Comparison of ENCODE assay signal across 8 cellular contexts in the genomic region with DNA sequence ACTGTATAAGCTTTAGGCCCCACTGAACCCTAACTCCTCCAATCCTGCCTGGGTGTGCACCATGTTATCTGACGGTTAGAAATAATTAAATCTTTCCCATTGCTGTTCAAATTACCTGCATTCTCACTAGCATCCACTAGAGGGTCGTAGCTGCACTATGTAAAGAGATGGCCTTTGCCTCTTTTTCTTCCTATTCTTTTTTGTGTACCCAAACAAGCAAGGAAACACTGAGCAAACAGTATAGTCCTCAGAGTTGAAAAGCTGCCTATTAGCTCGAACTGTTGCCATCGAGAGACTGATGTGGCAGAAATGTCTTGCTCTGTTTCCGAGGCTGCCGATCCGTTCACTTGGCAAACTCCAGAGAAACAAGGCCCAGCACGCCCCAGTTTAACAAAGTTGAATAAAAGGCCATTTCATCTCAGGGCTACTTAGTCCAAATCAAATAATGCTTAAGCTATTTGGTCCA.
DNase-seq lines count a peak whose midpoint lies in the region; ATAC-seq and TF ChIP-seq lines count a peak whose summit lies in the region.

No MANE protein-coding gene starts in this region.

- POLR2A ChIA-PET in activated CD4-positive, alpha-beta T cell treated with anti-CD3 and anti-CD28 coated beads for 36 hours (lab: Charles Lee) = interaction anchor here (0.5 kb wide), 1 partner anchor 937 kb away, joined by 7 read pairs; no protein-coding TSS in a partner anchor
- POLR2A ChIA-PET in Panc1 (lab: Charles Lee) = no interaction called here

- in situ Hi-C loops in KBM-7 (cut with MboI; ENCODE audit: low pct_unique_long_range_greater_than_20kb, low sequenced_read_pairs) = no loop called here
- in situ Hi-C loops in Panc1 (cut with HindIII; ENCODE audit: low pct_unique_long_range_greater_than_20kb, low sequenced_read_pairs) = no loop called here

- no peak overlapping the region for H3K4me2 ChIP-seq in GM23338

- intact Hi-C loops in activated CD4-positive, alpha-beta T cell treated with anti-CD3 and anti-CD28 coated beads for 36 hours (cut with DNase I, micrococcal nuclease) = loop anchor here (2.0 to 10.0 kb wide), 5 partner anchors 320 to 742 kb away; a partner anchor contains a TSS
- intact Hi-C loops in Panc1 (cut with micrococcal nuclease; ENCODE audit: unreplicated experiment) (no loop called here), spleen (cut with DNase I; ENCODE audit: low total_unique reads) (loop anchor here (10.0 kb wide), 1 partner anchor 740 kb away; no protein-coding TSS in a partner anchor)

- H3K4me3 ChIP-seq in GM23338 = no peak overlapping the region
- H3K4me3 ChIP-seq in Panc1 (ENCODE audit: low read depth in 2 of 2, low read length in 2 of 2) = no peak overlapping the region
- no peak overlapping the region for H3K4me3 ChIP-seq in iPS-20b (ENCODE audit: low read length)
- no peak overlapping the region for H3K4me3 ChIP-seq in spleen

- H3K27ac ChIP-seq in GM23338 (ENCODE audit: low read depth) (no peak overlapping the region), Panc1 (ENCODE audit: low read length) (no peak overlapping the region), iPS-20b (ENCODE audit: low read length) (no peak overlapping the region), spleen (no peak overlapping the region)

- CTCF ChIA-PET in activated CD4-positive, alpha-beta T cell treated with anti-CD3 and anti-CD28 coated beads for 36 hours (lab: Charles Lee) = interaction anchor here (0.6 to 3.1 kb wide), 26 partner anchors 10 to 755 kb away, joined by 3 to 9 read pairs (median 3); no protein-coding TSS in a partner anchor
- CTCF ChIA-PET in Panc1 (lab: Charles Lee) = interaction anchor here (0.6 kb wide), 3 partner anchors 116 to 528 kb away, joined by 3 to 6 read pairs (median 5); no protein-coding TSS in a partner anchor

- H3K27me3 Mint-ChIP-seq in activated CD4-positive, alpha-beta T cell treated with anti-CD3 and anti-CD28 coated beads for 36 hours = peaks cover 5% of the 10 kb centered on the region
- H3K27me3 Mint-ChIP-seq in GM23338 (ENCODE audit: insufficient read depth, low read depth, poor library complexity) (no peaks in the 10 kb centered on the region), brain (peaks cover 7% of the 10 kb centered on the region)

- WGBS in spleen, 5 donors = 53 to 58% (median 55%) methylated on average over 8 of the region's 8 CpGs

- DNase-seq in activated CD4-positive, alpha-beta T cell treated with anti-CD3 and anti-CD28 coated beads for 36 hours = peak; percentile 25
- DNase-seq in activated CD4-positive, alpha-beta T cell treated with anti-CD3 and anti-CD28 coated beads for 1 hour = no peak
- DNase-seq in GM23338 (ENCODE audit: low spot score) (peak; percentile 91), KBM-7 (peak; percentile 57), Panc1 (ENCODE audit: low read depth, low spot score) (peak; percentile 51), spleen (no peak)

- no peaks in the 10 kb centered on the region for H3K9me2 ChIP-seq in GM23338 (ENCODE audit: insufficient read depth)

- no peaks in the 10 kb centered on the region for H3K36me3 ChIP-seq in GM23338 (ENCODE audit: insufficient read depth)
- no peaks in the 10 kb centered on the region for H3K36me3 ChIP-seq in Panc1 (ENCODE audit: control insufficient read depth, insufficient read depth, low read length)
- H3K36me3 ChIP-seq in iPS-20b (ENCODE audit: insufficient read depth, low read depth, low read length) = no peaks in the 10 kb centered on the region
- no peaks in the 10 kb centered on the region for H3K36me3 ChIP-seq in spleen

- H3K4me1 ChIP-seq in GM23338 (ENCODE audit: insufficient read depth) = peaks cover 9% of the 10 kb centered on the region; the same call in 1 of the 2 replicates
- no peaks in the 10 kb centered on the region for H3K4me1 ChIP-seq in Panc1 (ENCODE audit: control insufficient read depth, insufficient read depth, low read length)
- H3K4me1 ChIP-seq in iPS-20b (ENCODE audit: insufficient read depth, low read length) = peaks cover 5% of the 10 kb centered on the region; the same call in 1 of the 2 replicates
- H3K4me1 ChIP-seq in spleen = no peaks in the 10 kb centered on the region

- H3K9me3 Mint-ChIP-seq in activated CD4-positive, alpha-beta T cell treated with anti-CD3 and anti-CD28 coated beads for 36 hours (ENCODE audit: low read depth) = no peaks in the 10 kb centered on the region
- H3K9me3 Mint-ChIP-seq in GM23338 (no peaks in the 10 kb centered on the region), brain (no peaks in the 10 kb centered on the region)

- no TSS peak for BruUV-seq in Panc1 (replicated peaks; lab: Mats Ljungman, UMichigan)

- no peak overlapping the region for H2AFZ ChIP-seq in GM23338

- H3K79me2 ChIP-seq in GM23338 (replicated peaks; ENCODE audit: insufficient read depth) = no peaks in the 10 kb centered on the region

- H3K4me1 Mint-ChIP-seq in activated CD4-positive, alpha-beta T cell treated with anti-CD3 and anti-CD28 coated beads for 36 hours = no peaks in the 10 kb centered on the region
- H3K4me1 Mint-ChIP-seq in GM23338 = peaks cover 19% of the 10 kb centered on the region
- peaks cover 8% of the 10 kb centered on the region for H3K4me1 Mint-ChIP-seq in brain

- ATAC-seq in activated CD4-positive, alpha-beta T cell treated with anti-CD3 and anti-CD28 coated beads for 36 hours = peak; percentile 60
- ATAC-seq in GM23338 = peak; percentile 92
- peak; percentile 70 for ATAC-seq in Panc1

- peak; percentile 91 to 98 for TF ChIP-seq CTCF in GM23338 (conservative IDR thresholded peaks at IDR 0.05; ENCODE audit: low read depth in 2 of 2)
- peak; percentile 80 for TF ChIP-seq CTCF in Panc1 (IDR thresholded peaks at IDR 0.05)
- peak; percentile 88 for TF ChIP-seq CTCF in brain (conservative IDR thresholded peaks at IDR 0.05)
- peak; percentile 29 to 78 (median 69) for TF ChIP-seq CTCF in spleen (IDR thresholded peaks at IDR 0.05 in 8 of 11, conservative IDR thresholded peaks at IDR 0.05 in 3 of 11)

- no peaks in the 10 kb centered on the region for H3F3A ChIP-seq in GM23338 (replicated peaks; ENCODE audit: low read depth)

- H3K27me3 ChIP-seq in GM23338 (ENCODE audit: insufficient read depth) (no peaks in the 10 kb centered on the region), Panc1 (ENCODE audit: control insufficient read depth, insufficient read depth, low read length) (no peaks in the 10 kb centered on the region), iPS-20b (ENCODE audit: insufficient read depth, low read length) (no peaks in the 10 kb centered on the region), spleen (replicated peaks in 1 of 7) (no peaks in the 10 kb centered on the region)

- 0 out of 2 replicates have a peak overlapping the region, but pooled peaks have one; percentile 28 for H3K9ac ChIP-seq in iPS-20b (ENCODE audit: low read depth, low read length)

- no peaks in the 10 kb centered on the region for H3K36me3 Mint-ChIP-seq in activated CD4-positive, alpha-beta T cell treated with anti-CD3 and anti-CD28 coated beads for 36 hours (ENCODE audit: low read depth)
- H3K36me3 Mint-ChIP-seq in GM23338 (ENCODE audit: low read depth) (no peaks in the 10 kb centered on the region), brain (no peaks in the 10 kb centered on the region)

- H3K4me3 Mint-ChIP-seq in activated CD4-positive, alpha-beta T cell treated with anti-CD3 and anti-CD28 coated beads for 36 hours = no peak overlapping the region
- H3K4me3 Mint-ChIP-seq in GM23338 (no peak overlapping the region), brain (peak overlapping the region in 1 of 5 experiments; percentile 51)

- no peaks in the 10 kb centered on the region for H4K20me1 ChIP-seq in GM23338 (replicated peaks; ENCODE audit: insufficient read depth)

- H3K9me3 ChIP-seq in Panc1 (ENCODE audit: control insufficient read depth, insufficient read depth, low read depth, low read length) (no peaks in the 10 kb centered on the region), iPS-20b (ENCODE audit: insufficient read depth, low read depth, low read length) (no peaks in the 10 kb centered on the region), spleen (no peaks in the 10 kb centered on the region)

- no peak for TF ChIP-seq POLR2A in spleen (IDR thresholded peaks at IDR 0.05)

- no peak overlapping the region for H3K27ac Mint-ChIP-seq in activated CD4-positive, alpha-beta T cell treated with anti-CD3 and anti-CD28 coated beads for 36 hours
- H3K27ac Mint-ChIP-seq in GM23338 (no peak overlapping the region), brain (peak overlapping the region in 3 of 5 experiments; percentile 37 to 49 (median 41))

TF ChIP-seq in GM23338, 12 proteins besides CTCF, POLR2A, EP300 and RAD21 (continues in another document):
- TF ChIP-seq, protein P1, sequence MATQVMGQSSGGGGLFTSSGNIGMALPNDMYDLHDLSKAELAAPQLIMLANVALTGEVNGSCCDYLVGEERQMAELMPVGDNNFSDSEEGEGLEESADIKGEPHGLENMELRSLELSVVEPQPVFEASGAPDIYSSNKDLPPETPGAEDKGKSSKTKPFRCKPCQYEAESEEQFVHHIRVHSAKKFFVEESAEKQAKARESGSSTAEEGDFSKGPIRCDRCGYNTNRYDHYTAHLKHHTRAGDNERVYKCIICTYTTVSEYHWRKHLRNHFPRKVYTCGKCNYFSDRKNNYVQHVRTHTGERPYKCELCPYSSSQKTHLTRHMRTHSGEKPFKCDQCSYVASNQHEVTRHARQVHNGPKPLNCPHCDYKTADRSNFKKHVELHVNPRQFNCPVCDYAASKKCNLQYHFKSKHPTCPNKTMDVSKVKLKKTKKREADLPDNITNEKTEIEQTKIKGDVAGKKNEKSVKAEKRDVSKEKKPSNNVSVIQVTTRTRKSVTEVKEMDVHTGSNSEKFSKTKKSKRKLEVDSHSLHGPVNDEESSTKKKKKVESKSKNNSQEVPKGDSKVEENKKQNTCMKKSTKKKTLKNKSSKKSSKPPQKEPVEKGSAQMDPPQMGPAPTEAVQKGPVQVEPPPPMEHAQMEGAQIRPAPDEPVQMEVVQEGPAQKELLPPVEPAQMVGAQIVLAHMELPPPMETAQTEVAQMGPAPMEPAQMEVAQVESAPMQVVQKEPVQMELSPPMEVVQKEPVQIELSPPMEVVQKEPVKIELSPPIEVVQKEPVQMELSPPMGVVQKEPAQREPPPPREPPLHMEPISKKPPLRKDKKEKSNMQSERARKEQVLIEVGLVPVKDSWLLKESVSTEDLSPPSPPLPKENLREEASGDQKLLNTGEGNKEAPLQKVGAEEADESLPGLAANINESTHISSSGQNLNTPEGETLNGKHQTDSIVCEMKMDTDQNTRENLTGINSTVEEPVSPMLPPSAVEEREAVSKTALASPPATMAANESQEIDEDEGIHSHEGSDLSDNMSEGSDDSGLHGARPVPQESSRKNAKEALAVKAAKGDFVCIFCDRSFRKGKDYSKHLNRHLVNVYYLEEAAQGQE (IDR thresholded peaks at IDR 0.05; ENCODE audit: unreplicated experiment) = no peak
- no peak for TF ChIP-seq CREB1 (CRISPR knock-in tag; IDR thresholded peaks at IDR 0.05; ENCODE audit: low read depth)
- TF ChIP-seq NANOG (IDR thresholded peaks at IDR 0.05; ENCODE audit: borderline replicate concordance) = no peak

Comparison
In these comparisons a context has a peak if more than half of its experiments do, and no peak if none do; other contexts are left out.
1. DNase-seq: peak in activated CD4-positive, alpha-beta T cell treated with anti-CD3 and anti-CD28 coated beads for 36 hours (single experiment), GM23338 (single experiment), KBM-7 (single experiment) and Panc1 (single experiment); none in activated CD4-positive, alpha-beta T cell treated with anti-CD3 and anti-CD28 coated beads for 1 hour (single experiment) and spleen (single experiment).
2. H3K27ac Mint-ChIP-seq: peak in brain (3 of 5); none in activated CD4-positive, alpha-beta T cell treated with anti-CD3 and anti-CD28 coated beads for 36 hours (single experiment) and GM23338 (single experiment).
3. Peak in every context shown above with its lines, with median percentiles within 50 percentile points of each other: ATAC-seq and CTCF ChIP-seq.